ENCODE assay signal across 8 cellular contexts in genomic region chr17:81537343-81537855, GRCh38. TPM values are rescaled to one million over a fixed set of nuclear protein-coding genes. Genes with fewer than 3 reads are reported as not detected.
DNase-seq lines count a peak whose midpoint lies in the region; ATAC-seq, FAIRE-seq and TF ChIP-seq lines count a peak whose summit lies in the region.

No MANE protein-coding gene starts in this region.

- POLR2A ChIA-PET in GM12878 (lab: Charles Lee): no interaction called here

- no peaks in the 10 kb centered on the region for H3K79me2 ChIP-seq in GM12878 (ENCODE audit: control insufficient read depth, insufficient read depth, low read length)

- FAIRE-seq in GM12878 (lab: Jason Lieb, UNC): no peak

- SMC1A ChIA-PET in GM12878 (lab: Charles Lee; ENCODE audit: uncharacterized antibody, unreplicated experiment): no interaction called here

- no peak overlapping the region for H3K4me2 ChIP-seq in GM12878 (ENCODE audit: control insufficient read depth, insufficient read depth)

- 8% methylated on average over 14 of the region's 17 CpGs for WGBS in GM12878 (ENCODE audit: insufficient coverage, insufficient replicate concordance, low lambda C conversion rate, missing lambda C conversion rate)

- intact Hi-C loops in GM12878 (cut with micrococcal nuclease; ENCODE audit: unreplicated experiment): no loop called here

- RAD21 ChIA-PET in GM12878 (lab: Charles Lee; ENCODE audit: unreplicated experiment): interaction anchor here (0.8 to 1.0 kb wide), 2 partner anchors 22 to 246 kb away, joined by 3 read pairs; no protein-coding TSS in a partner anchor

- peaks cover 0 to 3% of the 10 kb centered on the region in 2 experiments; a peak in 2 of 4 replicates for H3K36me3 ChIP-seq in GM12878 (ENCODE audit: control insufficient read depth in 2 of 2, insufficient read depth in 2 of 2, low read length in 1 of 2)

- H4K20me1 ChIP-seq in GM12878 (ENCODE audit: control insufficient read depth, insufficient read depth): no peaks in the 10 kb centered on the region

- DNase-seq in stimulated activated CD4-positive, alpha-beta T cell treated with anti-CD3 and anti-CD28 coated beads, Interleukin-12 subunit alpha, Interleukin-12 subunit beta, amount 100 ng/mL, for 4 hours: peak; percentile 45
- no peak for DNase-seq in stimulated activated CD4-positive, alpha-beta T cell treated with anti-CD3 and anti-CD28 coated beads, Interleukin-4, amount 100 ng/mL, for 24 hours
- DNase-seq in NCI-H524 treated with DMSO at 0.1 percent for 48 hours (lab: John Stamatoyannopoulos, UW) (peak; percentile 79), GM12878 (ENCODE audit: low read depth, low spot score) (no peak), left lobe of liver (ENCODE audit: low spot score) (no peak), activated gamma-delta T cell (lab: John Stamatoyannopoulos, UW) (no peak)
- DNase-seq in activated CD8-positive, alpha-beta memory T cell treated with anti-CD3 and anti-CD28 coated beads, Interleukin-2, amount 50 U/mL, for 48 hours: no peak

- CTCF ChIA-PET in GM12878 (lab: Yijun Ruan, JAX): interaction anchor here (1.5 to 2.2 kb wide), 2 partner anchors 19 to 53 kb away, joined by 4 to 5 read pairs; no protein-coding TSS in a partner anchor

- H3K4me1 ChIP-seq in GM12878 (ENCODE audit: control insufficient read depth, insufficient read depth, low read length): no peaks in the 10 kb centered on the region

- ATAC-seq in GM12878 (peak; percentile 75), left lobe of liver (peak; percentile 59), GM19035 (IDR thresholded peaks at IDR 0.05; ENCODE audit: unreplicated experiment) (no peak)

- no peaks in the 10 kb centered on the region for H3K9me3 ChIP-seq in GM12878 (replicated peaks; ENCODE audit: control insufficient read depth, insufficient read depth, low read length)

- H3K27me3 ChIP-seq in GM12878 (replicated peaks in 1 of 2; ENCODE audit: control insufficient read depth in 2 of 2, insufficient read depth in 2 of 2, low read length in 1 of 2): no peaks in the 10 kb centered on the region; a peak in 2 of 4 replicates

- in situ Hi-C loops in GM12878 (cut with MboI): no loop called here

- TF ChIP-seq EP300 in GM12878 (IDR thresholded peaks at IDR 0.05; ENCODE audit: borderline replicate concordance in 1 of 2, control insufficient read depth in 1 of 2, low read depth in 2 of 2, low read length in 2 of 2): no peak

- TF ChIP-seq POLR2A in GM12878 (IDR thresholded peaks at IDR 0.05; ENCODE audit: low read depth, low read length): no peak

- no peak overlapping the region for H2AFZ ChIP-seq in GM12878 (ENCODE audit: control insufficient read depth, low read depth, low read length)

- no peak overlapping the region for H3K27ac ChIP-seq in GM12878 (ENCODE audit: control insufficient read depth, insufficient read depth)

- H3K4me3 ChIP-seq in GM12878: no peak overlapping the region

- TF ChIP-seq CTCF in GM12878 (IDR thresholded peaks at IDR 0.05 in 2 of 3, conservative IDR thresholded peaks at IDR 0.05 in 1 of 3; ENCODE audit: control insufficient read depth in 2 of 3, extremely low read depth in 1 of 3, insufficient read depth in 1 of 3, low read depth in 3 of 3, low read length in 3 of 3): peak; percentile 42 to 77 (median 59); a peak in 5 of 6 replicates

- no peak overlapping the region for H3K9ac ChIP-seq in GM12878 (ENCODE audit: control insufficient read depth, insufficient read depth, low read length)

- TF ChIP-seq RAD21 in GM12878 (IDR thresholded peaks at IDR 0.05; ENCODE audit: insufficient read depth, low read depth, low read length): peak; percentile 49

- no TSS peak for BruUV-seq in GM12878 (replicated peaks; lab: Mats Ljungman, UMichigan)

TF ChIP-seq in GM12878, 131 proteins besides CTCF, POLR2A, EP300 and RAD21 (continues in another document):
- TF ChIP-seq USF1 (IDR thresholded peaks at IDR 0.05; ENCODE audit: borderline replicate concordance, extremely low read length, insufficient read depth, low read depth, low read length) (peak; percentile 6), TCF7 (IDR thresholded peaks at IDR 0.05; ENCODE audit: borderline replicate concordance) (no peak), SMAD5 (IDR thresholded peaks at IDR 0.05; ENCODE audit: low read depth) (no peak)

RNA-seq across cellular contexts. Expression of gene FSCN2, which starts 9.2 kb away (rescaled TPM):
- 19.6 and 21.4 TPM in 2 replicates for total RNA-seq in GM12878 (2013; cell fraction: nucleolus; rRNA removed)
- 1.2 and 1.8 TPM in 2 replicates for total RNA-seq in GM12878 (2014; rRNA removed)
- total RNA-seq in GM12878 (2014; rRNA removed; fragmentation: Illumina TruSeq; extraction: Trizol): 0.14 and 0.58 TPM in 2 replicates
- total RNA-seq in GM12878 (2021): 2.1 and 2.7 TPM in 2 replicates
- polyA plus RNA-seq in GM12878 (2011; ENCODE audit: low read depth): not detected
- 0.29 and 0.65 TPM in 2 replicates for polyA plus RNA-seq in GM12878 (2011; rRNA removed)
- polyA plus RNA-seq in GM12878 (2011; cell fraction: cytosol; rRNA removed): 0.69 and 1.0 TPM in 2 replicates
- 6.3 and 7.2 TPM in 2 replicates for polyA plus RNA-seq in GM12878 (2011; cell fraction: nucleus; rRNA removed)
- 1.5 and 1.6 TPM in 2 replicates for polyA plus RNA-seq in GM12878 (2012)
- 0.19 and 0.24 TPM in 2 replicates for polyA plus RNA-seq in GM12878 (2014; fragmentation: Illumina TruSeq; extraction: Trizol)
- polyA plus RNA-seq in GM12878 (2014; fragmentation: Nextera tagmentation; extraction: Ambion mirVana): not detected
- polyA plus RNA-seq in GM12878 (2014; rRNA removed): 1.9 and 2.0 TPM in 2 replicates
- polyA plus RNA-seq in GM12878 (2016; fragmentation: Nextera tagmentation; extraction: Ambion mirVana): under 1 TPM in 1 of 2 experiments, not detected in 1; 0.12 TPM
- 0.44 and 2.2 TPM in 2 replicates for polyA minus RNA-seq in GM12878 (2011; rRNA and poly(A)+ RNA removed)
- 0.80 and 1.0 TPM in 2 replicates for polyA minus RNA-seq in GM12878 (2011; cell fraction: cytosol; rRNA and poly(A)+ RNA removed)
- 3.7 and 4.2 TPM in 2 replicates for polyA minus RNA-seq in GM12878 (2011; cell fraction: nucleus; rRNA and poly(A)+ RNA removed)
- 0.18 TPM for total RNA-seq in left lobe of liver

RNA-seq across cellular contexts. Expression of gene FAAP100, which starts 14.8 kb away (rescaled TPM):
- total RNA-seq in GM12878 (2013; cell fraction: nucleolus; rRNA removed): 86.7 and 99.0 TPM in 2 replicates
- total RNA-seq in GM12878 (2014; rRNA removed) (25.1 and 25.8 TPM in 2 replicates), GM12878 (2014; rRNA removed; fragmentation: Illumina TruSeq; extraction: Trizol) (8.1 and 12.2 TPM in 2 replicates), GM12878 (2021) (39.6 and 46.2 TPM in 2 replicates), left lobe of liver (18.9 TPM)
- 6.6 TPM for polyA plus RNA-seq in GM12878 (2011; ENCODE audit: low read depth)
- polyA plus RNA-seq in GM12878 (2011; rRNA removed) (3.4 and 8.1 TPM in 2 replicates), GM12878 (2014; fragmentation: Illumina TruSeq; extraction: Trizol) (1.4 and 5.2 TPM in 2 replicates), GM12878 (2014; fragmentation: Nextera tagmentation; extraction: Ambion mirVana) (under 1 TPM; 0.11 to 0.49 TPM), GM12878 (2014; rRNA removed) (34.4 and 39.8 TPM in 2 replicates), GM12878 (2016; fragmentation: Nextera tagmentation; extraction: Ambion mirVana) (10 to 100 TPM; 22.0 to 26.8 TPM)
- polyA plus RNA-seq in GM12878 (2011; cell fraction: cytosol; rRNA removed): 16.4 and 25.8 TPM in 2 replicates
- polyA plus RNA-seq in GM12878 (2011; cell fraction: nucleus; rRNA removed): 52.4 and 74.0 TPM in 2 replicates
- polyA plus RNA-seq in GM12878 (2012): 16.2 and 18.9 TPM in 2 replicates
- 8.9 and 32.2 TPM in 2 replicates for polyA minus RNA-seq in GM12878 (2011; rRNA and poly(A)+ RNA removed)
- 13.6 and 14.8 TPM in 2 replicates for polyA minus RNA-seq in GM12878 (2011; cell fraction: cytosol; rRNA and poly(A)+ RNA removed)
- 36.3 and 44.7 TPM in 2 replicates for polyA minus RNA-seq in GM12878 (2011; cell fraction: nucleus; rRNA and poly(A)+ RNA removed)

RNA-seq across cellular contexts. Expression of gene ACTG1, which starts 24.8 kb away (rescaled TPM):
- 961 and 1,180 TPM in 2 replicates for total RNA-seq in GM12878 (2013; cell fraction: nucleolus; rRNA removed)
- total RNA-seq in GM12878 (2014; rRNA removed) (5,146 and 5,299 TPM in 2 replicates), GM12878 (2014; rRNA removed; fragmentation: Illumina TruSeq; extraction: Trizol) (2,069 and 2,477 TPM in 2 replicates), GM12878 (2021) (5,806 and 6,105 TPM in 2 replicates), left lobe of liver (264 TPM)
- 2,827 TPM for polyA plus RNA-seq in GM12878 (2011; ENCODE audit: low read depth)
- polyA plus RNA-seq in GM12878 (2011; rRNA removed) (466 and 810 TPM in 2 replicates), GM12878 (2014; fragmentation: Illumina TruSeq; extraction: Trizol) (1,415 and 2,801 TPM in 2 replicates), GM12878 (2014; fragmentation: Nextera tagmentation; extraction: Ambion mirVana) (1,000 to 10,000 TPM in 1 of 2 experiments, 100 to 1,000 TPM in 1; 969 to 1,906 TPM), GM12878 (2014; rRNA removed) (4,499 and 5,417 TPM in 2 replicates), GM12878 (2016; fragmentation: Nextera tagmentation; extraction: Ambion mirVana) (1,000 to 10,000 TPM; 4,621 to 4,893 TPM)
- 2,470 and 3,258 TPM in 2 replicates for polyA plus RNA-seq in GM12878 (2011; cell fraction: cytosol; rRNA removed)
- polyA plus RNA-seq in GM12878 (2011; cell fraction: nucleus; rRNA removed): 3,407 and 5,928 TPM in 2 replicates
- polyA plus RNA-seq in GM12878 (2012): 4,353 and 5,466 TPM in 2 replicates
- 709 and 994 TPM in 2 replicates for polyA minus RNA-seq in GM12878 (2011; rRNA and poly(A)+ RNA removed)
- 871 and 986 TPM in 2 replicates for polyA minus RNA-seq in GM12878 (2011; cell fraction: cytosol; rRNA and poly(A)+ RNA removed)
- polyA minus RNA-seq in GM12878 (2011; cell fraction: nucleus; rRNA and poly(A)+ RNA removed): 602 and 1,073 TPM in 2 replicates

Comparison
In these comparisons a context has a peak if more than half of its experiments do, and no peak if none do; other contexts are left out.
1. DNase-seq: peak in stimulated activated CD4-positive, alpha-beta T cell treated with anti-CD3 and anti-CD28 coated beads, Interleukin-12 subunit alpha, Interleukin-12 subunit beta, amount 100 ng/mL, for 4 hours (single experiment) and NCI-H524 treated with DMSO at 0.1 percent for 48 hours (single experiment); none in stimulated activated CD4-positive, alpha-beta T cell treated with anti-CD3 and anti-CD28 coated beads, Interleukin-4, amount 100 ng/mL, for 24 hours (single experiment), GM12878 (single experiment), left lobe of liver (single experiment), activated CD8-positive, alpha-beta memory T cell treated with anti-CD3 and anti-CD28 coated beads, Interleukin-2, amount 50 U/mL, for 48 hours (single experiment) and activated gamma-delta T cell (single experiment).